8 cellular contexts compared by ENCODE assay signal in the genomic region with DNA sequence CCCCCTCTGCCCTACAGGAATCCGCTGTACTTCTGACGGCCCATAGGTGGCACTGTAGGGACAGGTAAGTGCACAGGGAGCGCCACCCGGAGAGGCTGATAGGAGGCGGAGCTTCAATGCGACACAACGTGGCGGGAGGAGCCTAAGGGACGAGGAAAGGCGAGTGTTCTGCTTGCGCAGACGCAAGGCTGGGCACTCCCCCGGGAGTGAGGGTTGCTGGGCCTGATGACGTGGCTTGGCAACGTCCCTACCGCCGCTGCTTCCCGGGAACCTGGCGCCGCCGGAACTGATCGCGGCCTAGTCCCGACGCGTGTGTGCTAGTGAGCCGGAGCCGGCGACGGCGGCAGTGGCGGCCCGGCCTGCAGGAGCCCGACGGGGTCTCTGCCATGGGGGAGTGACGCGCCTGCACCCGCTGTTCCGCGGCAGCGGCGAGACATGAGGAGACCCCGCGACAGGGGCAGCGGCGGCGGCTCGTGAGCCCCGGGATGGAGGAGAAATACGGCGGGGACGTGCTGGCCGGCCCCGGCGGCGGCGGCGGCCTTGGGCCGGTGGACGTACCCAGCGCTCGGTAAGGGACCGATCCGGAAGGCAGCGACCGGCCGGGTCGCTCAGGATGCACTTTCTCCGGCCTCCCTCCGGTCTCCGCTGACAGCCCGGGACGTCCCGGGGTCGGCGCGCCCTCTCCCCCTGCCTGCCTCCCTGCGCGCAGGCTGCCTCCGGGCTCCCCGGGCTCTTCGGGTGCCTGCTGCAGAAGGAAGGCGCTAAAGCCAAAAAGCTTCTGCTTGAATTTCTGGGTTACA. TPM values are rescaled to one million over a fixed set of nuclear protein-coding genes. Genes with fewer than 3 reads are reported as not detected.
DNase-seq lines count a peak whose midpoint lies in the region; ATAC-seq, FAIRE-seq and TF ChIP-seq lines count a peak whose summit lies in the region.

Gene SLC30A5 (plus strand): TSS at position 244 of the 800 bp plus-strand sequence. CDS start 242 bp downstream, at position 486.

- peak within 1 kb of the TSS; percentile 72 for H2AFZ ChIP-seq in DND-41 (ENCODE audit: low read depth, low read length)

- no peaks in the 10 kb centered on the region for H3K27me3 Mint-ChIP-seq in naive B cell
- H3K27me3 Mint-ChIP-seq in stimulated activated naive B cell treated with anti-CD40 and anti-IgM and Interleukin-4, amounts not matched to agents 10 μg/mL and 1 μg/mL and 100 μg/mL, for 72 hours: no peaks in the 10 kb centered on the region

- H3K27me3 ChIP-seq in DND-41 (ENCODE audit: insufficient read depth, low read length, poor library complexity) (no peaks in the 10 kb centered on the region), esophagus squamous epithelium (no peaks in the 10 kb centered on the region)

- no peaks in the 10 kb centered on the region for H3K9me3 Mint-ChIP-seq in naive B cell
- no peaks in the 10 kb centered on the region for H3K9me3 Mint-ChIP-seq in stimulated activated naive B cell treated with anti-CD40 and anti-IgM and Interleukin-4, amounts not matched to agents 10 μg/mL and 1 μg/mL and 100 μg/mL, for 72 hours

- peaks cover 22% of the 10 kb centered on the region for H3K36me3 ChIP-seq in DND-41 (ENCODE audit: insufficient read depth, low read length)
- peaks cover 34% of the 10 kb centered on the region for H3K36me3 ChIP-seq in KOPT-K1 (ENCODE audit: insufficient read depth, low read length)
- H3K36me3 ChIP-seq in esophagus squamous epithelium: peaks cover 0 to 26% (median 0%) of the 10 kb centered on the region in 3 donors

- intact Hi-C loops in esophagus squamous epithelium (cut with DNase I): loop anchor here (10.0 kb wide), 1 partner anchor 241 kb away; the partner anchor contains the start of gene CCDC125

- peak within 1 kb of the TSS; percentile 63 to 67; a peak in 3 of 4 replicates for H3K4me3 ChIP-seq in DND-41 (ENCODE audit: low read depth in 1 of 2, low read length in 2 of 2)
- H3K4me3 ChIP-seq in esophagus squamous epithelium: peak within 1 kb of the TSS; percentile 80 to 91 (median 88)

- peaks cover 8 to 30% (median 20%) of the 10 kb centered on the region in 3 donors for H3K4me1 Mint-ChIP-seq in naive B cell
- peaks cover 7 to 39% of the 10 kb centered on the region in 2 donors for H3K4me1 Mint-ChIP-seq in stimulated activated naive B cell treated with anti-CD40 and anti-IgM and Interleukin-4, amounts not matched to agents 10 μg/mL and 1 μg/mL and 100 μg/mL, for 72 hours

- DNase-seq in DND-41: peak; percentile 100
- DNase-seq in RCC 7860 (ENCODE audit: low spot score): peak; percentile 96
- DNase-seq in activated T-helper 1 cell treated with Interleukin-2 at 50 U/mL for 16 hours (ENCODE audit: low read depth): peak; percentile 96
- DNase-seq in esophagus squamous epithelium (lab: John Stamatoyannopoulos, UW): peak; percentile 98
- DNase-seq in naive B cell: peak; percentile 97
- DNase-seq in stimulated activated naive B cell treated with anti-CD40 and anti-IgM and Interleukin-4, amounts not matched to agents 10 μg/mL and 1 μg/mL and 100 μg/mL, for 72 hours: peak; percentile 99

- peak within 1 kb of the TSS; percentile 68 for H3K4me2 ChIP-seq in DND-41 (ENCODE audit: insufficient read depth, low read length)

- H3K36me3 Mint-ChIP-seq in naive B cell: peaks cover 6 to 8% of the 10 kb centered on the region in 2 donors
- peaks cover 8 to 20% of the 10 kb centered on the region in 2 donors for H3K36me3 Mint-ChIP-seq in stimulated activated naive B cell treated with anti-CD40 and anti-IgM and Interleukin-4, amounts not matched to agents 10 μg/mL and 1 μg/mL and 100 μg/mL, for 72 hours

- H3K4me3 Mint-ChIP-seq in naive B cell: peak within 1 kb of the TSS; percentile 90 to 96 (median 94)
- peak within 1 kb of the TSS; percentile 92 to 98 for H3K4me3 Mint-ChIP-seq in stimulated activated naive B cell treated with anti-CD40 and anti-IgM and Interleukin-4, amounts not matched to agents 10 μg/mL and 1 μg/mL and 100 μg/mL, for 72 hours

- peak; percentile 50 for FAIRE-seq in RCC 7860 (lab: Jason Lieb, UNC)

- ATAC-seq in DND-41 (ENCODE audit: insufficient read depth, low read depth) (peak; percentile 96), GM21737 (IDR thresholded peaks at IDR 0.05; ENCODE audit: unreplicated experiment) (peak; percentile 99), naive B cell (ENCODE audit: low read depth in 2 of 2) (peak; percentile 97)
- ATAC-seq in stimulated activated naive B cell treated with anti-CD40 and anti-IgM and Interleukin-4, amounts not matched to agents 10 μg/mL and 1 μg/mL and 100 μg/mL, for 72 hours (replicated peaks): peak; percentile 98

- H3K27ac Mint-ChIP-seq in naive B cell: peak within 1 kb of the TSS; percentile 94 to 99 (median 98)
- peak within 1 kb of the TSS; percentile 99 for H3K27ac Mint-ChIP-seq in stimulated activated naive B cell treated with anti-CD40 and anti-IgM and Interleukin-4, amounts not matched to agents 10 μg/mL and 1 μg/mL and 100 μg/mL, for 72 hours

- peak in 3 of 4 donors; percentile 46 to 85 (median 79) for TF ChIP-seq POLR2A in esophagus squamous epithelium (IDR thresholded peaks at IDR 0.05)

- peak; percentile 98 for TF ChIP-seq CTCF in DND-41 (IDR thresholded peaks at IDR 0.05; ENCODE audit: borderline replicate concordance, extremely low read depth, low read length, poor library complexity, severe bottlenecking)
- TF ChIP-seq CTCF in esophagus squamous epithelium (IDR thresholded peaks at IDR 0.05): peak; percentile 85 to 97 (median 95)

- no peaks in the 10 kb centered on the region for H3K9me3 ChIP-seq in DND-41 (ENCODE audit: insufficient read depth, low read length, severe bottlenecking)
- no peaks in the 10 kb centered on the region for H3K9me3 ChIP-seq in KOPT-K1 (ENCODE audit: insufficient read depth, low read length, poor library complexity, severe bottlenecking)
- no peaks in the 10 kb centered on the region for H3K9me3 ChIP-seq in esophagus squamous epithelium

- WGBS in esophagus squamous epithelium, 2 donors: 0% methylated on average over 12 to 62 of the region's 83 CpGs

- H3K27ac ChIP-seq in DND-41 (ENCODE audit: low read length) (peak within 1 kb of the TSS; percentile 63), KOPT-K1 (ENCODE audit: low read depth, low read length, poor library complexity, severe bottlenecking) (peak within 1 kb of the TSS; percentile 76), esophagus squamous epithelium (peak within 1 kb of the TSS; percentile 95 to 96 (median 96))

- H3K9ac ChIP-seq in DND-41 (ENCODE audit: low read depth, low read length): peak within 1 kb of the TSS; percentile 79

- H4K20me1 ChIP-seq in DND-41 (ENCODE audit: insufficient read depth, low read length): peaks cover 5% of the 10 kb centered on the region; the same call in 1 of the 2 replicates

- peaks cover 51% of the 10 kb centered on the region for H3K79me2 ChIP-seq in DND-41 (ENCODE audit: insufficient read depth, low read length)

- peaks cover 37% of the 10 kb centered on the region for H3K4me1 ChIP-seq in DND-41 (ENCODE audit: insufficient read depth, low read length)
- H3K4me1 ChIP-seq in esophagus squamous epithelium: peaks cover 7 to 31% (median 12%) of the 10 kb centered on the region in 3 donors

RNA-seq across cellular contexts. Expression of gene SLC30A5, which starts in this region (rescaled TPM):
- 10 to 100 TPM; 19.4 to 43.5 (median 37.9) TPM for total RNA-seq in esophagus squamous epithelium
- 10 to 100 TPM; 13.6 to 26.1 (median 21.7) TPM for polyA plus RNA-seq in naive B cell (ENCODE audit: low read depth in 6 of 6)

Comparison
In these comparisons a context has a peak if more than half of its experiments do, and no peak if none do; other contexts are left out.
1. Peak in every context shown above with its lines: DNase-seq, ATAC-seq, H3K4me3 ChIP-seq and H3K27ac ChIP-seq.